Comparison of ENCODE assay signal across 8 cellular contexts in the genomic region with DNA sequence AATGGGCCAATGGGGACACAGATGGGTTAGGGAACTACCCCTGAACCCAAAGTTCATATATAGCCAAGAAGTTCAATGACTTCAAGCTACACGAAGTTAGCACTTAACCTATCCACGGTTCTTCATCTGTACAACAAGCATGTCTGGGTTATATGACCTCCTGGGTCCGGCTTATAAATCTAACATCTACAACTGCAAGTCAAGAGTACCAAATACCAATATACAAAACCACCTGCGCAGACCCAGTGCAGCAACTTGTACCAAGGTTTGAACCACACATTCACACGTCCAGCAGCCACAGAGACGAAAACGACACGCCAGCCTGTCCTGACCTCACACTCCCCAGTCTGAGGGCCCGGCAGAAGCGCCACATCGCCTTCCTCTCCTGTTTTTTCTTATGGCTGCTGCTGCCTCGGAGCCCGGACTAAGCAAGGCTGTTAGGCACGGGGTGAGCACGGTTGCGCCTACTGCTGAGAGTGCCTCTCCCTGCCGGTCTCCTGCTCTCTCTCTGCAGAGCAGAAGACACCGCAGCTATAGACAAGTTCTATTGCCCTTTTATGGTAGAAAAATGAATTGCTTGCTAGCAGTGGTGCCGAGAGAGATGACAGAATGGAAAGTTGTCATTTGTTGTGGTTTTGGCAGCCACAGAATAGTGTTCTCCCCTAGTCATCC.
DNase-seq lines count a peak whose midpoint lies in the region; ATAC-seq and TF ChIP-seq lines count a peak whose summit lies in the region.

No MANE protein-coding gene starts in this region.

- no peaks in the 10 kb centered on the region for H3K9me3 Mint-ChIP-seq in activated naive CD4-positive, alpha-beta T cell treated with anti-CD3 and anti-CD28 coated beads, Interleukin-2, amount 50 U/mL, for 72 hours

- ATAC-seq in GM21825 (IDR thresholded peaks at IDR 0.05; ENCODE audit: unreplicated experiment): peak; percentile 41
- peak; percentile 72 to 76 for ATAC-seq in activated naive CD4-positive, alpha-beta T cell treated with anti-CD3 and anti-CD28 coated beads, Interleukin-2, amount 50 U/mL, for 72 hours

- H3K36me3 Mint-ChIP-seq in activated naive CD4-positive, alpha-beta T cell treated with anti-CD3 and anti-CD28 coated beads, Interleukin-2, amount 50 U/mL, for 72 hours: peaks cover 25 to 60% of the 10 kb centered on the region in 2 donors

- H3K27me3 ChIP-seq in A673 (replicated peaks; ENCODE audit: insufficient read depth, low read depth, low read length, poor library complexity): no peaks in the 10 kb centered on the region

- CTCF ChIA-PET in A673 (lab: Charles Lee): no interaction called here

- H3K36me3 ChIP-seq in A673 (ENCODE audit: insufficient read depth, low read length, poor library complexity, severe bottlenecking): no peaks in the 10 kb centered on the region

- H3K9me3 ChIP-seq in A673 (ENCODE audit: low read depth, low read length, poor library complexity, severe bottlenecking): no peaks in the 10 kb centered on the region

- no peak overlapping the region for H3K27ac ChIP-seq in A673 (ENCODE audit: low read depth, low read length, poor library complexity, severe bottlenecking)

- POLR2A ChIA-PET in A673 (lab: Charles Lee; ENCODE audit: low non-redundant PET): no interaction called here

- TF ChIP-seq CTCF in A673 (conservative IDR thresholded peaks at IDR 0.05; ENCODE audit: low read depth, low read length): no peak

- peak; percentile 87 for DNase-seq in Daoy (ENCODE audit: low read depth)
- DNase-seq in RPMI7951 (ENCODE audit: low read depth): peak; percentile 98
- DNase-seq in activated naive CD4-positive, alpha-beta T cell treated with anti-CD3 and anti-CD28 coated beads, Interleukin-2, amount 50 U/mL, for 72 hours (ENCODE audit: low spot score in 2 of 2): peak; percentile 76 to 84
- peak; percentile 43 for DNase-seq in kidney glomerular epithelial cell (lab: John Stamatoyannopoulos, UW)
- peak; percentile 55 to 60 for DNase-seq in stimulated activated CD4-positive, alpha-beta T cell treated with anti-CD3 and anti-CD28 coated beads, Interleukin-4, amount 100 ng/mL, for 48 hours (ENCODE audit: low read depth in 2 of 2)
- no peak for DNase-seq in GM19240 (ENCODE audit: insufficient read length, low spot score)
- DNase-seq in A673 (ENCODE audit: low spot score): no peak

- H3K27ac Mint-ChIP-seq in activated naive CD4-positive, alpha-beta T cell treated with anti-CD3 and anti-CD28 coated beads, Interleukin-2, amount 50 U/mL, for 72 hours: peak overlapping the region; percentile 92 to 100

- no peak overlapping the region for H3K4me3 ChIP-seq in A673 (ENCODE audit: low read depth, low read length, poor library complexity, severe bottlenecking)

- no TSS peak for BruUV-seq in A673 (replicated peaks; lab: Mats Ljungman, UMichigan)

- H3K4me1 ChIP-seq in A673 (ENCODE audit: insufficient read depth, low read length, poor library complexity, severe bottlenecking): peaks cover 18% of the 10 kb centered on the region

- intact Hi-C loops in A673 (cut with micrococcal nuclease; ENCODE audit: unreplicated experiment): no loop called here

Comparison
In these comparisons a context has a peak if more than half of its experiments do, and no peak if none do; other contexts are left out.
1. DNase-seq: peak in Daoy (single experiment), RPMI7951 (single experiment), activated naive CD4-positive, alpha-beta T cell treated with anti-CD3 and anti-CD28 coated beads, Interleukin-2, amount 50 U/mL, for 72 hours (2 of 2), kidney glomerular epithelial cell (single experiment) and stimulated activated CD4-positive, alpha-beta T cell treated with anti-CD3 and anti-CD28 coated beads, Interleukin-4, amount 100 ng/mL, for 48 hours (2 of 2); none in GM19240 (single experiment) and A673 (single experiment).